In the genomic region with DNA sequence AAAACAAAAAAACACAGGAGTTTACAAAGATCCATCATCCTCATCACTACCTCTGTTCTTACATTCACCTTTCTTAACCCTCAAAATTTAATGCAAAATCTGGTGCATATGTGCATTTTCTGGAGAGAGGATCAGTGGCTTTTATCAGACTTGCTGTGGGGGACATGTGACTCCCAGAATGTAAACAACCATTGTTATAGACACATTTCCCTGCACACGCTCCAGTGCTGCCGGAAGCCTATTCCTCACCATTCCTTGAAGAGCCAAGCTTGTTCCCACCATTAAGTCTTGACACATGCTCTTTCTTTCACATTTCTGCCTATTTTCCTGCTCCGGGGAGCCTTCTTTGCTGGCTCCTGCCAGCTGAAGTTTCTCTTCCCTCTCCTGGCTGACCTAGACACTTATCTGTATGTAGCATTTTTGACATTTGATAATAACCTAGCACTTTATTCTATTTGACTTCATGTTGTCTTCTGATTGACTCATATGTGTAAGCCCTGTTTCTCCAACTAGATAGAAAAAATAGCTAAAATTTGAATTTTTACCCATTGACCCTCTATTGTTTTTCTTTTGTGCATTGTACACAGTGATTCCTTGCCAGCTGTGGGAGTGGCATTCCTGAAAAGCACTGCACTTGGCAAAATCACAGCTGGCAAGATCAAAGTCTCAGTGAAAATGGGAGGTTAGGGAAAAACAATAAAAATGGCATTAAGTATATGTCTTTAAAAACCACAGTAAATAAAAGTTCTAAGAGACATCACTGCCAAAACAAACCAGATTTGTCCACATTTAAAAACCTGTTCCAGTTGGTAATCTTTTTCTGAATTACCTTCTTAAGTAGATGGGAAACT, we compare ENCODE assay signal across 1 cellular context.
TF ChIP-seq lines count a peak whose summit lies in the region.

No MANE protein-coding gene starts in this region.

TF ChIP-seq in WTC11, 78 proteins besides CTCF, POLR2A, EP300 and RAD21 (continued from another document):
- TF ChIP-seq, protein P1, sequence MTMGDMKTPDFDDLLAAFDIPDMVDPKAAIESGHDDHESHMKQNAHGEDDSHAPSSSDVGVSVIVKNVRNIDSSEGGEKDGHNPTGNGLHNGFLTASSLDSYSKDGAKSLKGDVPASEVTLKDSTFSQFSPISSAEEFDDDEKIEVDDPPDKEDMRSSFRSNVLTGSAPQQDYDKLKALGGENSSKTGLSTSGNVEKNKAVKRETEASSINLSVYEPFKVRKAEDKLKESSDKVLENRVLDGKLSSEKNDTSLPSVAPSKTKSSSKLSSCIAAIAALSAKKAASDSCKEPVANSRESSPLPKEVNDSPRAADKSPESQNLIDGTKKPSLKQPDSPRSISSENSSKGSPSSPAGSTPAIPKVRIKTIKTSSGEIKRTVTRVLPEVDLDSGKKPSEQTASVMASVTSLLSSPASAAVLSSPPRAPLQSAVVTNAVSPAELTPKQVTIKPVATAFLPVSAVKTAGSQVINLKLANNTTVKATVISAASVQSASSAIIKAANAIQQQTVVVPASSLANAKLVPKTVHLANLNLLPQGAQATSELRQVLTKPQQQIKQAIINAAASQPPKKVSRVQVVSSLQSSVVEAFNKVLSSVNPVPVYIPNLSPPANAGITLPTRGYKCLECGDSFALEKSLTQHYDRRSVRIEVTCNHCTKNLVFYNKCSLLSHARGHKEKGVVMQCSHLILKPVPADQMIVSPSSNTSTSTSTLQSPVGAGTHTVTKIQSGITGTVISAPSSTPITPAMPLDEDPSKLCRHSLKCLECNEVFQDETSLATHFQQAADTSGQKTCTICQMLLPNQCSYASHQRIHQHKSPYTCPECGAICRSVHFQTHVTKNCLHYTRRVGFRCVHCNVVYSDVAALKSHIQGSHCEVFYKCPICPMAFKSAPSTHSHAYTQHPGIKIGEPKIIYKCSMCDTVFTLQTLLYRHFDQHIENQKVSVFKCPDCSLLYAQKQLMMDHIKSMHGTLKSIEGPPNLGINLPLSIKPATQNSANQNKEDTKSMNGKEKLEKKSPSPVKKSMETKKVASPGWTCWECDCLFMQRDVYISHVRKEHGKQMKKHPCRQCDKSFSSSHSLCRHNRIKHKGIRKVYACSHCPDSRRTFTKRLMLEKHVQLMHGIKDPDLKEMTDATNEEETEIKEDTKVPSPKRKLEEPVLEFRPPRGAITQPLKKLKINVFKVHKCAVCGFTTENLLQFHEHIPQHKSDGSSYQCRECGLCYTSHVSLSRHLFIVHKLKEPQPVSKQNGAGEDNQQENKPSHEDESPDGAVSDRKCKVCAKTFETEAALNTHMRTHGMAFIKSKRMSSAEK (CRISPR knock-in tag; IDR thresholded peaks at IDR 0.05; ENCODE audit: borderline replicate concordance), result no peak
- TF ChIP-seq, protein P2, sequence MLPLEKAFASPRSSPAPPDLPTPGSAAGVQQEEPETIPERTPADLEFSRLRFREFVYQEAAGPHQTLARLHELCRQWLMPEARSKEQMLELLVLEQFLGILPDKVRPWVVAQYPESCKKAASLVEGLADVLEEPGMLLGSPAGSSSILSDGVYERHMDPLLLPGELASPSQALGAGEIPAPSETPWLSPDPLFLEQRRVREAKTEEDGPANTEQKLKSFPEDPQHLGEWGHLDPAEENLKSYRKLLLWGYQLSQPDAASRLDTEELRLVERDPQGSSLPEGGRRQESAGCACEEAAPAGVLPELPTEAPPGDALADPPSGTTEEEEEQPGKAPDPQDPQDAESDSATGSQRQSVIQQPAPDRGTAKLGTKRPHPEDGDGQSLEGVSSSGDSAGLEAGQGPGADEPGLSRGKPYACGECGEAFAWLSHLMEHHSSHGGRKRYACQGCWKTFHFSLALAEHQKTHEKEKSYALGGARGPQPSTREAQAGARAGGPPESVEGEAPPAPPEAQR (CRISPR knock-in tag; IDR thresholded peaks at IDR 0.05), result no peak
- no peak for TF ChIP-seq FOXP1 (CRISPR knock-in tag; IDR thresholded peaks at IDR 0.05; ENCODE audit: borderline replicate concordance)
- TF ChIP-seq EMX1 (CRISPR knock-in tag; IDR thresholded peaks at IDR 0.05), result no peak
- TF ChIP-seq, protein P3, sequence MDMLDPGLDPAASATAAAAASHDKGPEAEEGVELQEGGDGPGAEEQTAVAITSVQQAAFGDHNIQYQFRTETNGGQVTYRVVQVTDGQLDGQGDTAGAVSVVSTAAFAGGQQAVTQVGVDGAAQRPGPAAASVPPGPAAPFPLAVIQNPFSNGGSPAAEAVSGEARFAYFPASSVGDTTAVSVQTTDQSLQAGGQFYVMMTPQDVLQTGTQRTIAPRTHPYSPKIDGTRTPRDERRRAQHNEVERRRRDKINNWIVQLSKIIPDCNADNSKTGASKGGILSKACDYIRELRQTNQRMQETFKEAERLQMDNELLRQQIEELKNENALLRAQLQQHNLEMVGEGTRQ (CRISPR knock-in tag; IDR thresholded peaks at IDR 0.05), result no peak
- TF ChIP-seq, protein P4, sequence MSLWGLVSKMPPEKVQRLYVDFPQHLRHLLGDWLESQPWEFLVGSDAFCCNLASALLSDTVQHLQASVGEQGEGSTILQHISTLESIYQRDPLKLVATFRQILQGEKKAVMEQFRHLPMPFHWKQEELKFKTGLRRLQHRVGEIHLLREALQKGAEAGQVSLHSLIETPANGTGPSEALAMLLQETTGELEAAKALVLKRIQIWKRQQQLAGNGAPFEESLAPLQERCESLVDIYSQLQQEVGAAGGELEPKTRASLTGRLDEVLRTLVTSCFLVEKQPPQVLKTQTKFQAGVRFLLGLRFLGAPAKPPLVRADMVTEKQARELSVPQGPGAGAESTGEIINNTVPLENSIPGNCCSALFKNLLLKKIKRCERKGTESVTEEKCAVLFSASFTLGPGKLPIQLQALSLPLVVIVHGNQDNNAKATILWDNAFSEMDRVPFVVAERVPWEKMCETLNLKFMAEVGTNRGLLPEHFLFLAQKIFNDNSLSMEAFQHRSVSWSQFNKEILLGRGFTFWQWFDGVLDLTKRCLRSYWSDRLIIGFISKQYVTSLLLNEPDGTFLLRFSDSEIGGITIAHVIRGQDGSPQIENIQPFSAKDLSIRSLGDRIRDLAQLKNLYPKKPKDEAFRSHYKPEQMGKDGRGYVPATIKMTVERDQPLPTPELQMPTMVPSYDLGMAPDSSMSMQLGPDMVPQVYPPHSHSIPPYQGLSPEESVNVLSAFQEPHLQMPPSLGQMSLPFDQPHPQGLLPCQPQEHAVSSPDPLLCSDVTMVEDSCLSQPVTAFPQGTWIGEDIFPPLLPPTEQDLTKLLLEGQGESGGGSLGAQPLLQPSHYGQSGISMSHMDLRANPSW (CRISPR knock-in tag; conservative IDR thresholded peaks at IDR 0.05; ENCODE audit: low read depth), result no peak
- TF ChIP-seq SOX15 (CRISPR knock-in tag; IDR thresholded peaks at IDR 0.05), result no peak
- TF ChIP-seq, protein P5, sequence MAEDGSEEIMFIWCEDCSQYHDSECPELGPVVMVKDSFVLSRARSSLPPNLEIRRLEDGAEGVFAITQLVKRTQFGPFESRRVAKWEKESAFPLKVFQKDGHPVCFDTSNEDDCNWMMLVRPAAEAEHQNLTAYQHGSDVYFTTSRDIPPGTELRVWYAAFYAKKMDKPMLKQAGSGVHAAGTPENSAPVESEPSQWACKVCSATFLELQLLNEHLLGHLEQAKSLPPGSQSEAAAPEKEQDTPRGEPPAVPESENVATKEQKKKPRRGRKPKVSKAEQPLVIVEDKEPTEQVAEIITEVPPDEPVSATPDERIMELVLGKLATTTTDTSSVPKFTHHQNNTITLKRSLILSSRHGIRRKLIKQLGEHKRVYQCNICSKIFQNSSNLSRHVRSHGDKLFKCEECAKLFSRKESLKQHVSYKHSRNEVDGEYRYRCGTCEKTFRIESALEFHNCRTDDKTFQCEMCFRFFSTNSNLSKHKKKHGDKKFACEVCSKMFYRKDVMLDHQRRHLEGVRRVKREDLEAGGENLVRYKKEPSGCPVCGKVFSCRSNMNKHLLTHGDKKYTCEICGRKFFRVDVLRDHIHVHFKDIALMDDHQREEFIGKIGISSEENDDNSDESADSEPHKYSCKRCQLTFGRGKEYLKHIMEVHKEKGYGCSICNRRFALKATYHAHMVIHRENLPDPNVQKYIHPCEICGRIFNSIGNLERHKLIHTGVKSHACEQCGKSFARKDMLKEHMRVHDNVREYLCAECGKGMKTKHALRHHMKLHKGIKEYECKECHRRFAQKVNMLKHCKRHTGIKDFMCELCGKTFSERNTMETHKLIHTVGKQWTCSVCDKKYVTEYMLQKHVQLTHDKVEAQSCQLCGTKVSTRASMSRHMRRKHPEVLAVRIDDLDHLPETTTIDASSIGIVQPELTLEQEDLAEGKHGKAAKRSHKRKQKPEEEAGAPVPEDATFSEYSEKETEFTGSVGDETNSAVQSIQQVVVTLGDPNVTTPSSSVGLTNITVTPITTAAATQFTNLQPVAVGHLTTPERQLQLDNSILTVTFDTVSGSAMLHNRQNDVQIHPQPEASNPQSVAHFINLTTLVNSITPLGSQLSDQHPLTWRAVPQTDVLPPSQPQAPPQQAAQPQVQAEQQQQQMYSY (CRISPR knock-in tag; IDR thresholded peaks at IDR 0.05), result no peak
- no peak for TF ChIP-seq SP1 (CRISPR knock-in tag; conservative IDR thresholded peaks at IDR 0.05)
- no peak for TF ChIP-seq GRHL2 (CRISPR knock-in tag; IDR thresholded peaks at IDR 0.05; ENCODE audit: insufficient replicate concordance, severe bottlenecking)
